Comparison of ENCODE assay signal across 9 cellular contexts in the genomic region with DNA sequence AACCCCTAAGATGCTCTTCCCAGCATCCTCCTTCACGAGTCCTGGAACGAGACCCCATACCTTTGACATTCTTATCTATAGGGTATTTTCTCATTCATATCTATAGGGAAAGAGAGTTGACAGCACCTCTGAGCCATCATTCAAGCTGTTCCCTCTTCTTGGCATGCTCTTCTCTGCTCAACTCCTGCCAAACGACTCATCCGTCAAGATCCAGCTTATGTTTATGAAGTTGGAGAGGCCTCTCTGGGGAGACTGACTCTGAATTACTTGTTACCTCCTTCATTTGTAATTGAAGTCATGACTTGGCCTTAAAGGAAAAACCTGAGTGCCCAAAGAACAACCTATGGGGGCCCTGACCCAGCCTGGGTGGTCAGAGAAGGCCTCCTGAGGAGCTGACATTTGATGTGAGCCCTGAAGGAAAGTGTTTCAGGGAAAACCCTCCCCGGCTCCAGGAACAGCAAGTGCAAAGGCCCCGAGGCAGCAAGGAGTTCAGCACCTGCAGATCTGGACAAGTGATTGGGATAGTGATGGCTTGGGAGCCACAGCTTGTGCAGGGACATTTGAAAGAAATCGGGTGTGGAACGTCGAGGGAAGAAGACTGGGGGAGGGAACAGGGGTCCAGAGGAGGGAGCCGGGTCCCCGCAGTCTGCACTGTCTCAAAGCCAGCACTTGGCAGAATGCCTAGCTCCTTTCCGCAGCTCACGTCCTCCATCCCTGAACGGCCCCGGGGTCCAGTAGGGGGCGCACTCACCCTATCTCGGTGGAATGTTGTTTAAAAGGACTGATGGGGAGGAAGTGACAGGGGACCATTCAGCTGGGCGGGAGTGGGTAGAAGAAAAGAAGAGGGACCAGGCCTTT. TPM values are rescaled to one million over a fixed set of nuclear protein-coding genes. Genes with fewer than 3 reads are reported as not detected.
DNase-seq lines count a peak whose midpoint lies in the region; ATAC-seq and TF ChIP-seq lines count a peak whose summit lies in the region.
"Had no signal": no experiment of that assay in that cellular context is flagged by ENCODE, and none has a peak within 500 bp of the region (broad histone marks: within the 10 kb centered on the region; RNA-seq: fewer than 3 reads in every experiment).

No MANE protein-coding gene starts in this region.

- H3K4me1 ChIP-seq in IMR-90 (ENCODE audit: control insufficient read depth, insufficient read depth, low read length), result no peaks in the 10 kb centered on the region; the same call in 1 of the 2 replicates

- peaks cover 5% of the 10 kb centered on the region; the same call in 1 of the 2 replicates for H3K9me1 ChIP-seq in IMR-90 (ENCODE audit: insufficient read depth, low read length)

- H3K4me2 ChIP-seq in IMR-90 (ENCODE audit: low read depth, low read length), result no peak overlapping the region

- peak; percentile 78 for DNase-seq in Caki2 (ENCODE audit: low read depth)
- peak; percentile 75 for DNase-seq in IMR-90
- peak; percentile 46 for DNase-seq in RWPE1 (ENCODE audit: low spot score)
- peak; percentile 32 for DNase-seq in activated gamma-delta T cell treated with anti-CD3 and anti-CD28 coated beads, Interleukin-2, amount 50 U/mL, for 16 hours (ENCODE audit: low read depth)
- peak; percentile 93 for DNase-seq in Right ventricle myocardium superior
- peak; percentile 39 for DNase-seq in retina

- H2AK5ac ChIP-seq in IMR-90 (ENCODE audit: low read depth, low read length), result no peak overlapping the region

- H4K5ac ChIP-seq in IMR-90 (ENCODE audit: low read depth, low read length), result no peak overlapping the region

- no peaks in the 10 kb centered on the region for H3K79me1 ChIP-seq in IMR-90 (ENCODE audit: low read depth in 1 of 2, low read length in 2 of 2)

- H3K9me3 ChIP-seq in IMR-90 (ENCODE audit: control insufficient read depth, insufficient read depth, low read length), result peaks cover 8% of the 10 kb centered on the region

- no peak overlapping the region for H2BK120ac ChIP-seq in IMR-90 (ENCODE audit: low read depth, low read length)

- POLR2A ChIA-PET in IMR-90 (lab: Charles Lee; ENCODE audit: unreplicated experiment) (interaction anchor here (1.6 kb wide), 1 partner anchor 59 kb away, joined by 11 read pairs; no protein-coding TSS in a partner anchor), RWPE1 (lab: Yijun Ruan, JAX; ENCODE audit: low non-redundant PET) (no interaction called here)

- dilution Hi-C loops in IMR-90 (cut with HindIII; ENCODE audit: low sequenced_read_pairs, unreplicated experiment), result no loop called here

- H3K27me3 ChIP-seq in IMR-90 (ENCODE audit: control insufficient read depth, insufficient read depth, low read length), result peaks cover 20% of the 10 kb centered on the region

- H3K18ac ChIP-seq in IMR-90 (ENCODE audit: low read depth, low read length), result no peak overlapping the region

- no peak overlapping the region for H2BK15ac ChIP-seq in IMR-90 (ENCODE audit: low read depth, low read length)

- ATAC-seq in IMR-90 (ENCODE audit: low read depth), result peak; percentile 91
- peak; percentile 98 for ATAC-seq in Right ventricle myocardium superior (ENCODE audit: poor library complexity)
- ATAC-seq in GM18909 (IDR thresholded peaks at IDR 0.05; ENCODE audit: poor library complexity, unreplicated experiment), result no peak
- ATAC-seq in HG03520 (IDR thresholded peaks at IDR 0.05; ENCODE audit: unreplicated experiment), result no peak

- H3K36me3 ChIP-seq in IMR-90 (ENCODE audit: control insufficient read depth, insufficient read depth, low read length), result no peaks in the 10 kb centered on the region

- no peak overlapping the region for H3K56ac ChIP-seq in IMR-90 (ENCODE audit: extremely low read depth, insufficient read depth, low read length)

- no peak overlapping the region for H3K23ac ChIP-seq in IMR-90 (ENCODE audit: low read depth, low read length)

- H3K4me3 ChIP-seq in IMR-90 (ENCODE audit: insufficient read depth, low read depth, low read length), result no peak overlapping the region

- in situ Hi-C loops in Caki2 (cut with HindIII; ENCODE audit: low pct_unique_long_range_greater_than_20kb, low sequenced_read_pairs), result no loop called here
- in situ Hi-C loops in IMR-90 (cut with MboI; ENCODE audit: low sequenced_read_pairs), result loop anchor here (5.0 kb wide), 1 partner anchor 62 kb away; no protein-coding TSS in a partner anchor

- no peak overlapping the region for H2BK5ac ChIP-seq in IMR-90 (ENCODE audit: low read depth, low read length, poor library complexity, severe bottlenecking)

- peak; percentile 93 for TF ChIP-seq CTCF in IMR-90 (conservative IDR thresholded peaks at IDR 0.05; ENCODE audit: low read depth, low read length)
- TF ChIP-seq CTCF in RWPE1 (conservative IDR thresholded peaks at IDR 0.05; ENCODE audit: low read depth), result peak; percentile 14; the same call in 1 of the 2 replicates

- peak; percentile 90 for TF ChIP-seq RAD21 in IMR-90 (IDR thresholded peaks at IDR 0.05; ENCODE audit: low read length)

- 83% methylated on average over 2 of the region's 18 CpGs; no CpG with 5 or more reads in 1 of the 2 experiments for WGBS in IMR-90 (ENCODE audit: extremely low coverage in 2 of 2, insufficient read length in 1 of 2), 2 experiments

- no peak overlapping the region for H3K14ac ChIP-seq in IMR-90 (replicated peaks; ENCODE audit: low read depth, low read length)

- H4K8ac ChIP-seq in IMR-90 (ENCODE audit: low read depth in 2 of 2, low read length in 2 of 2), result peak overlapping the region in 1 of 2 experiments; percentile 79; a peak in 1 of 4 replicates

- no peak for TF ChIP-seq POLR2A in IMR-90 (IDR thresholded peaks at IDR 0.05; ENCODE audit: low read depth, low read length)

- peak overlapping the region; percentile 60 for H2AK9ac ChIP-seq in IMR-90 (replicated peaks; ENCODE audit: low read depth, low read length, poor library complexity)

- intact Hi-C loops in IMR-90 (cut with micrococcal nuclease), result loop anchor here (1.0 kb wide), 2 partner anchors 58 to 65 kb away; a partner anchor contains a TSS
- intact Hi-C loops in Right ventricle myocardium superior (cut with DNase I), result loop anchor here (5.0 kb wide), 1 partner anchor 57 kb away; a partner anchor contains a TSS

- no TSS peak for BruUV-seq in IMR-90 (replicated peaks; lab: Mats Ljungman, UMichigan)

- CTCF ChIA-PET in IMR-90 (lab: Yijun Ruan, JAX) (interaction anchor here (0.6 to 1.6 kb wide), 15 partner anchors 9 to 118 kb away, joined by 3 to 25 read pairs (median 5); no protein-coding TSS in a partner anchor), RWPE1 (lab: Yijun Ruan, JAX) (interaction anchor here (0.6 to 1.1 kb wide), 3 partner anchors 22 to 59 kb away, joined by 3 to 4 read pairs (median 3); no protein-coding TSS in a partner anchor)

- H3K9ac ChIP-seq in IMR-90 (ENCODE audit: low read depth, low read length), result no peak overlapping the region

- peak overlapping the region; percentile 82 for H2AFZ ChIP-seq in IMR-90 (replicated peaks; ENCODE audit: low read length, poor library complexity)

- H3K27ac ChIP-seq in IMR-90 (ENCODE audit: insufficient read depth, low read length) (no peak overlapping the region), RWPE1 (no peak overlapping the region)

- H3K4ac ChIP-seq in IMR-90 (ENCODE audit: low read depth, low read length), result peak overlapping the region; percentile 41; the same call in 1 of the 2 replicates

- H4K20me1 ChIP-seq in IMR-90 (ENCODE audit: insufficient read depth, low read length), result no peaks in the 10 kb centered on the region

- H4K91ac ChIP-seq in IMR-90 (ENCODE audit: insufficient read depth, low read depth, low read length), result no peak overlapping the region

- no peak overlapping the region; the same call in 1 of the 2 replicates for H2BK20ac ChIP-seq in IMR-90 (ENCODE audit: low read depth, low read length)

TF ChIP-seq in IMR-90, 13 proteins besides CTCF, POLR2A, EP300 and RAD21:
- no peak for TF ChIP-seq CHD1 (IDR thresholded peaks at IDR 0.05; ENCODE audit: low read depth, low read length)
- TF ChIP-seq BHLHE40 (IDR thresholded peaks at IDR 0.05; ENCODE audit: low read depth, low read length), result no peak
- TF ChIP-seq SMC3 (IDR thresholded peaks at IDR 0.05; ENCODE audit: low read depth, low read length), result peak; percentile 90
- peak; percentile 39; the same call in 1 of the 2 replicates for TF ChIP-seq MAZ (IDR thresholded peaks at IDR 0.05; ENCODE audit: borderline replicate concordance, low read depth, low read length)
- TF ChIP-seq RCOR1 (IDR thresholded peaks at IDR 0.05; ENCODE audit: insufficient replicate concordance, low read length), result no peak
- TF ChIP-seq MXI1 (IDR thresholded peaks at IDR 0.05; ENCODE audit: borderline replicate concordance, low read depth, low read length), result no peak

RNA-seq across cellular contexts. Expression of a gene that starts 14.0 kb away (rescaled TPM):
- 0.95 TPM in 1 of 2 replicates, not detected in the other for total RNA-seq in Caki2 (2014; rRNA removed; shearing (Covaris generic); ENCODE audit: low replicate concordance)
- total RNA-seq in IMR-90 (2012; rRNA removed), result 0.90 and 1.4 TPM in 2 replicates
- polyA plus RNA-seq in IMR-90 (2012; rRNA removed), result 9.4 and 10.7 TPM in 2 replicates
- 12.4 and 12.6 TPM in 2 replicates for polyA plus RNA-seq in IMR-90 (2012; cell fraction: cytosol; rRNA removed)
- polyA plus RNA-seq in IMR-90 (2012; cell fraction: nucleus; rRNA removed; ENCODE audit: low replicate concordance), result 2.0 and 2.5 TPM in 2 replicates
- total RNA-seq in Right ventricle myocardium superior, result 3.5 TPM
- total RNA-seq: T-helper 2 cell treated with Interferon-gamma antibody and Interleukin-4, amounts not matched to agents 100 ng/mL and 5 ng/mL, for 36 hours had no signal

RNA-seq across cellular contexts. Expression of a gene that starts 22.5 kb away (rescaled TPM):
- 2.8 and 3.1 TPM in 2 replicates for total RNA-seq in Caki2 (2014; rRNA removed; shearing (Covaris generic); ENCODE audit: low replicate concordance)
- total RNA-seq in IMR-90 (2012; rRNA removed), result not detected in 2 replicates
- polyA plus RNA-seq in IMR-90 (2012; rRNA removed), result 0.05 and 0.09 TPM in 2 replicates
- polyA plus RNA-seq in IMR-90 (2012; cell fraction: cytosol; rRNA removed), result 0.06 and 0.11 TPM in 2 replicates
- 0.02 and 0.08 TPM in 2 replicates for polyA plus RNA-seq in IMR-90 (2012; cell fraction: nucleus; rRNA removed; ENCODE audit: low replicate concordance)
- total RNA-seq in Right ventricle myocardium superior, result 3.0 TPM
- total RNA-seq: T-helper 2 cell treated with Interferon-gamma antibody and Interleukin-4, amounts not matched to agents 100 ng/mL and 5 ng/mL, for 36 hours had no signal

RNA-seq across cellular contexts. Expression of a gene that starts 58.3 kb away (rescaled TPM):
- 34.5 and 34.6 TPM in 2 replicates for total RNA-seq in Caki2 (2014; rRNA removed; shearing (Covaris generic); ENCODE audit: low replicate concordance)
- total RNA-seq in IMR-90 (2012; rRNA removed), result 52.9 and 55.3 TPM in 2 replicates
- polyA plus RNA-seq in IMR-90 (2012; rRNA removed), result 55.2 and 57.8 TPM in 2 replicates
- polyA plus RNA-seq in IMR-90 (2012; cell fraction: cytosol; rRNA removed), result 44.7 and 69.0 TPM in 2 replicates
- 39.0 and 41.1 TPM in 2 replicates for polyA plus RNA-seq in IMR-90 (2012; cell fraction: nucleus; rRNA removed; ENCODE audit: low replicate concordance)
- 288 TPM for total RNA-seq in Right ventricle myocardium superior

Comparison
In these comparisons a context has a peak if more than half of its experiments do, and no peak if none do; other contexts are left out.
1. DNase-seq: peak in every context shown above with its lines; median percentile 93 in Right ventricle myocardium superior; 78 in Caki2; 75 in IMR-90; 46 in RWPE1; 39 in retina; 32 in activated gamma-delta T cell treated with anti-CD3 and anti-CD28 coated beads, Interleukin-2, amount 50 U/mL, for 16 hours.
2. ATAC-seq: peak in IMR-90 (single experiment) and Right ventricle myocardium superior (single experiment); none in GM18909 (single experiment) and HG03520 (single experiment).